In genomic region chr17:76706817-76707216, GRCh38 we compare ENCODE assay signal across 17 cellular contexts.
"Had no signal": no experiment of that assay in that cellular context is flagged by ENCODE, and none has a peak within 500 bp of the region (broad histone marks: within the 10 kb centered on the region; RNA-seq: fewer than 3 reads in every experiment).

No MANE protein-coding gene starts in this region.

- H3K4me1 ChIP-seq: foreskin keratinocyte had no signal

- H3K4me3 Mint-ChIP-seq: activated CD4-positive, alpha-beta memory T cell treated with anti-CD3 and anti-CD28 coated beads for 36 hours; activated CD4-positive, alpha-beta T cell treated with anti-CD3 and anti-CD28 coated beads for 36 hours; activated CD8-positive, alpha-beta memory T cell treated with anti-CD3 and anti-CD28 coated beads, Interleukin-2, amount 10 ng/mL, durations not matched to agents 7 days and 5 days; stimulated activated memory B cell treated with anti-CD40 and anti-IgM and Interleukin-4, amounts not matched to agents 10 μg/mL and 1 μg/mL and 100 μg/mL, for 72 hours; T-helper 1 cell treated with Interleukin-12 subunit alpha and Interleukin-12 subunit beta and Interleukin-4 antibody, amounts not matched to agents 30 μg/mL and 1 μg/mL, for 36 hours had no signal

- H3K9me3 ChIP-seq: tibial nerve had no signal

- H3K36me3 Mint-ChIP-seq: activated CD4-positive, alpha-beta memory T cell treated with anti-CD3 and anti-CD28 coated beads for 36 hours; stimulated activated memory B cell treated with anti-CD40 and anti-IgM and Interleukin-4, amounts not matched to agents 10 μg/mL and 1 μg/mL and 100 μg/mL, for 72 hours had no signal

- ATAC-seq: activated CD4-positive, alpha-beta T cell treated with anti-CD3 and anti-CD28 coated beads for 36 hours; activated CD8-positive, alpha-beta memory T cell treated with anti-CD3 and anti-CD28 coated beads, Interleukin-2, amount 10 ng/mL, durations not matched to agents 7 days and 5 days; foreskin keratinocyte; left colon; stimulated activated memory B cell treated with anti-CD40 and anti-IgM and Interleukin-4, amounts not matched to agents 10 μg/mL and 1 μg/mL and 100 μg/mL, for 72 hours had no signal

- H3K27me3 ChIP-seq: foreskin keratinocyte, tibial nerve had no signal

- H3K27ac ChIP-seq: foreskin keratinocyte, parathyroid adenoma had no signal

- H3K36me3 ChIP-seq: tibial nerve had no signal

- H3K27ac Mint-ChIP-seq: activated CD4-positive, alpha-beta memory T cell treated with anti-CD3 and anti-CD28 coated beads for 36 hours; activated CD4-positive, alpha-beta T cell treated with anti-CD3 and anti-CD28 coated beads for 36 hours; activated CD8-positive, alpha-beta memory T cell treated with anti-CD3 and anti-CD28 coated beads, Interleukin-2, amount 10 ng/mL, durations not matched to agents 7 days and 5 days; activated T-helper 2 cell treated with anti-CD3 and anti-CD28 coated beads, Interferon-gamma antibody, Interleukin-2, Interleukin-4, amounts not matched to agents 10 μg/mL and 5 μg/mL and 100 μg/mL, durations not matched to agents 14 hours and 24 hours and 36 hours; stimulated activated memory B cell treated with anti-CD40 and anti-IgM and Interleukin-4, amounts not matched to agents 10 μg/mL and 1 μg/mL and 100 μg/mL, for 72 hours; T-helper 1 cell treated with Interleukin-12 subunit alpha and Interleukin-12 subunit beta and Interleukin-4 antibody, amounts not matched to agents 30 μg/mL and 1 μg/mL, for 36 hours had no signal

- H3K4me3 ChIP-seq: tibial nerve had no signal

- H3K9me3 Mint-ChIP-seq: activated CD4-positive, alpha-beta memory T cell treated with anti-CD3 and anti-CD28 coated beads for 36 hours; activated T-helper 2 cell treated with anti-CD3 and anti-CD28 coated beads, Interferon-gamma antibody, Interleukin-2, Interleukin-4, amounts not matched to agents 10 μg/mL and 5 μg/mL and 100 μg/mL, durations not matched to agents 14 hours and 24 hours and 36 hours; stimulated activated memory B cell treated with anti-CD40 and anti-IgM and Interleukin-4, amounts not matched to agents 10 μg/mL and 1 μg/mL and 100 μg/mL, for 72 hours; T-helper 1 cell treated with Interleukin-12 subunit alpha and Interleukin-12 subunit beta and Interleukin-4 antibody, amounts not matched to agents 30 μg/mL and 1 μg/mL, for 36 hours had no signal

- H3K27me3 Mint-ChIP-seq: activated CD4-positive, alpha-beta memory T cell treated with anti-CD3 and anti-CD28 coated beads for 36 hours; activated CD4-positive, alpha-beta T cell treated with anti-CD3 and anti-CD28 coated beads for 36 hours; stimulated activated memory B cell treated with anti-CD40 and anti-IgM and Interleukin-4, amounts not matched to agents 10 μg/mL and 1 μg/mL and 100 μg/mL, for 72 hours had no signal

- DNase-seq: activated CD4-positive, alpha-beta memory T cell treated with anti-CD3 and anti-CD28 coated beads for 36 hours; activated CD4-positive, alpha-beta T cell treated with anti-CD3 and anti-CD28 coated beads for 36 hours; activated CD8-positive, alpha-beta memory T cell treated with anti-CD3 and anti-CD28 coated beads, Interleukin-2, amount 10 ng/mL, durations not matched to agents 7 days and 5 days; activated naive CD4-positive, alpha-beta T cell treated with anti-CD3 and anti-CD28 coated beads, Interleukin-2, amount 50 U/mL, for 16 hours; activated T-cell treated with anti-CD3 and anti-CD28 coated beads, Interleukin-2, amount 50 U/mL, for 1 hour; cortex of kidney; effector CD4-positive, alpha-beta T cell; foreskin keratinocyte; head of caudate nucleus; left colon; midbrain; stimulated activated CD4-positive, alpha-beta T cell treated with anti-CD3 and anti-CD28 coated beads, Interleukin-2, amount 100 ng/mL, for 48 hours had no signal
